Comparison of ENCODE assay signal across 16 cellular contexts in genomic region chr14:66568220-66568619, GRCh38.
"Had no signal": no experiment of that assay in that cellular context is flagged by ENCODE, and none has a peak within 500 bp of the region (broad histone marks: within the 10 kb centered on the region; RNA-seq: fewer than 3 reads in every experiment).

No MANE protein-coding gene starts in this region.

- H3K4me1 ChIP-seq: prostate gland, suprapubic skin, upper lobe of left lung had no signal

- H3K27ac ChIP-seq: prostate gland, suprapubic skin, upper lobe of left lung had no signal

- ATAC-seq: left cardiac atrium; natural killer cell; sciatic nerve; stimulated activated naive CD8-positive, alpha-beta T cell treated with anti-CD3 and anti-CD28 coated beads, Interleukin-15, Interleukin-2, amounts not matched to agents 100 U/mL and 50 U/mL, for 24 hours had no signal

- H3K27me3 Mint-ChIP-seq: activated CD4-positive, alpha-beta memory T cell treated with anti-CD3 and anti-CD28 coated beads for 36 hours; activated naive CD8-positive, alpha-beta T cell treated with anti-CD3 and anti-CD28 coated beads for 36 hours had no signal

- H3K36me3 ChIP-seq: prostate gland, suprapubic skin, upper lobe of left lung had no signal

- H3K27ac Mint-ChIP-seq: activated CD4-positive, alpha-beta memory T cell treated with anti-CD3 and anti-CD28 coated beads for 36 hours; activated naive CD8-positive, alpha-beta T cell treated with anti-CD3 and anti-CD28 coated beads for 36 hours; natural killer cell; T-helper 2 cell treated with Interferon-gamma antibody and Interleukin-4, amounts not matched to agents 5 μg/mL and 100 μg/mL, for 36 hours had no signal

- DNase-seq: activated CD4-positive, alpha-beta memory T cell treated with anti-CD3 and anti-CD28 coated beads for 36 hours; activated gamma-delta T cell; activated naive CD8-positive, alpha-beta T cell treated with anti-CD3 and anti-CD28 coated beads for 36 hours; activated T-cell treated with anti-CD3 and anti-CD28 coated beads, Interleukin-2, amount 50 U/mL, for 48 hours; anterior cingulate cortex; hypothalamus; left cardiac atrium; natural killer cell; stimulated activated CD4-positive, alpha-beta T cell treated with anti-CD3 and anti-CD28 coated beads, Interleukin-12 subunit alpha, Interleukin-12 subunit beta, amount 100 ng/mL, for 4 hours; stimulated activated naive CD8-positive, alpha-beta T cell treated with anti-CD3 and anti-CD28 coated beads, Interleukin-15, Interleukin-2, amounts not matched to agents 100 U/mL and 50 U/mL, for 24 hours; SW 1271; upper lobe of left lung had no signal

- H3K4me3 ChIP-seq: prostate gland, suprapubic skin, upper lobe of left lung had no signal

- H3K9me3 ChIP-seq: prostate gland, suprapubic skin had no signal

- H3K27me3 ChIP-seq: suprapubic skin, upper lobe of left lung had no signal

- H3K4me3 Mint-ChIP-seq: activated CD4-positive, alpha-beta memory T cell treated with anti-CD3 and anti-CD28 coated beads for 36 hours; activated naive CD8-positive, alpha-beta T cell treated with anti-CD3 and anti-CD28 coated beads for 36 hours; natural killer cell; T-helper 2 cell treated with Interferon-gamma antibody and Interleukin-4, amounts not matched to agents 5 μg/mL and 100 μg/mL, for 36 hours had no signal

- H3K4me1 Mint-ChIP-seq: natural killer cell had no signal
